Comparison of ENCODE assay signal across 18 cellular contexts in the genomic region with DNA sequence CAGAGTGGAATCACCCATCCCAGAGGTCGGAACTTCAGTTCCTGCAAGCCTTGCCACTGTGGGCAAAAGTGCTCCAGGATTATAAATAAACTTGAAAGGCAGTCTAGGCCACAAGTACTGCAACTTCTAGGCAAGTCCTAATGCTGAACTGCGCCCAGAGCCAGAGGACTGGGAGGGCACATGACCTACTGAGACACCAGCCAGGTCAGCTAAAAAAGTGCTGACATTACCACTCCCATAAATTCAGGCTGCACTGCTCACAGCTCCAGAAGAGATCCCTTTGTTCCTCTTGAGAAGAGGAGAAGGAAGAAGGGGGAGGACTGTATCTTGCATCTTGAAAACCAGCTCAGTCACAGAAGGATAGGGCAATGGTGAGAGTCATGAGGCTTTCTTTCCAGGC.
DNase-seq lines count a peak whose midpoint lies in the region; ATAC-seq and TF ChIP-seq lines count a peak whose summit lies in the region.
"Had no signal": no experiment of that assay in that cellular context is flagged by ENCODE, and none has a peak within 500 bp of the region (broad histone marks: within the 10 kb centered on the region; RNA-seq: fewer than 3 reads in every experiment).

No MANE protein-coding gene starts in this region.

- H3K4me1 ChIP-seq in cardiac muscle cell (ENCODE audit: low read depth): no peaks in the 10 kb centered on the region
- peaks cover 0 to 2% of the 10 kb centered on the region in 2 donors for H3K4me1 ChIP-seq in lung (ENCODE audit: control insufficient read depth in 2 of 2, insufficient read depth in 2 of 2, low read length in 2 of 2)
- H3K4me1 ChIP-seq: A549 had no signal

- ATAC-seq in Right ventricle myocardium inferior (no peak), lung (ENCODE audit: insufficient read depth, low FRiP score) (no peak)
- no peak for ATAC-seq in natural killer cell treated with Interleukin-12 subunit alpha and Interleukin-12 subunit beta and Interleukin-15 and Interleukin-18, amount 100 ng/mL, for 72 hours
- ATAC-seq: A549 had no signal

- 30 to 88% methylated on average over 2 of the region's 2 CpGs for WGBS in lung, 2 donors

- CTCF ChIA-PET in MCF 10A (lab: Yijun Ruan, JAX): no interaction called here

- DNase-seq in cardiac muscle cell (ENCODE audit: low read depth in 1 of 2, low spot score in 1 of 2) (peak in 1 of 2 donors; percentile 62), Right ventricle myocardium inferior (ENCODE audit: missing footprints) (no peak), foreskin melanocyte (peak; percentile 7), lung (ENCODE audit: low spot score) (peak; percentile 48), ACHN (no peak), MCF 10A (ENCODE audit: unreplicated experiment) (no peak)
- no peak for DNase-seq in natural killer cell treated with Interleukin-12 subunit alpha and Interleukin-12 subunit beta and Interleukin-15 and Interleukin-18, amount 100 ng/mL, for 72 hours (ENCODE audit: low spot score)
- DNase-seq in activated T-cell treated with anti-CD3 and anti-CD28 coated beads, Interleukin-2, amount 50 U/mL, for 1 hour: no peak
- DNase-seq: C1 segment of cervical spinal cord; CD8-positive, alpha-beta memory T cell; DND-41; KBM-7; NCI-H1417 treated with DMSO at 0.1 percent for 48 hours; NCI-H187 treated with DMSO at 0.1 percent for 48 hours; NCI-H345; NCI-H524 treated with DMSO at 0.1 percent for 48 hours; SW 1271 had no signal

- H3K27me3 ChIP-seq in cardiac muscle cell (no peaks in the 10 kb centered on the region), lung (ENCODE audit: control insufficient read depth, insufficient read depth) (no peaks in the 10 kb centered on the region)

- H3K36me3 ChIP-seq in cardiac muscle cell (no peaks in the 10 kb centered on the region), lung (ENCODE audit: control insufficient read depth in 2 of 2, insufficient read depth in 2 of 2, low read length in 2 of 2) (no peaks in the 10 kb centered on the region)

- no peaks in the 10 kb centered on the region for H3K4me1 Mint-ChIP-seq in natural killer cell treated with Interleukin-12 subunit alpha and Interleukin-12 subunit beta and Interleukin-15 and Interleukin-18, amount 100 ng/mL, for 72 hours (ENCODE audit: low read depth in 2 of 2)
- H3K4me1 Mint-ChIP-seq in MCF 10A (ENCODE audit: insufficient read depth, unreplicated experiment): no peaks in the 10 kb centered on the region
- H3K4me1 Mint-ChIP-seq: CD8-positive, alpha-beta memory T cell had no signal

- peaks cover 12% of the 10 kb centered on the region for H3K36me3 Mint-ChIP-seq in natural killer cell treated with Interleukin-12 subunit alpha and Interleukin-12 subunit beta and Interleukin-15 and Interleukin-18, amount 100 ng/mL, for 72 hours
- H3K36me3 Mint-ChIP-seq in MCF 10A (ENCODE audit: insufficient read depth, unreplicated experiment): no peaks in the 10 kb centered on the region
- H3K36me3 Mint-ChIP-seq: CD8-positive, alpha-beta memory T cell had no signal

- H3K27ac Mint-ChIP-seq in natural killer cell treated with Interleukin-12 subunit alpha and Interleukin-12 subunit beta and Interleukin-15 and Interleukin-18, amount 100 ng/mL, for 72 hours: no peak overlapping the region
- H3K27ac Mint-ChIP-seq in MCF 10A (ENCODE audit: low read depth, unreplicated experiment): no peak overlapping the region
- H3K27ac Mint-ChIP-seq: CD8-positive, alpha-beta memory T cell had no signal

- in situ Hi-C loops in ACHN (cut with HindIII; ENCODE audit: low pct_ligation_motif_present, low pct_unique_long_range_greater_than_20kb, low sequenced_read_pairs): no loop called here

- no TSS peak for BruUV-seq in MCF 10A (replicated peaks; lab: Mats Ljungman, UMichigan)

- no peak overlapping the region for H3K4me3 Mint-ChIP-seq in natural killer cell treated with Interleukin-12 subunit alpha and Interleukin-12 subunit beta and Interleukin-15 and Interleukin-18, amount 100 ng/mL, for 72 hours
- H3K4me3 Mint-ChIP-seq in MCF 10A (ENCODE audit: unreplicated experiment): no peak overlapping the region
- H3K4me3 Mint-ChIP-seq: CD8-positive, alpha-beta memory T cell had no signal

- H3K9me3 ChIP-seq in cardiac muscle cell (ENCODE audit: low read depth) (no peaks in the 10 kb centered on the region), lung (ENCODE audit: control insufficient read depth in 2 of 2, insufficient read depth in 1 of 2, low read length in 1 of 2) (peaks cover 0 to 2% of the 10 kb centered on the region in 2 donors)
- H3K9me3 ChIP-seq: A549 had no signal

- H3K27ac ChIP-seq in cardiac muscle cell (peak overlapping the region; percentile 20), lung (ENCODE audit: low read depth in 1 of 2, low read length in 1 of 2) (no peak overlapping the region)
- H3K27ac ChIP-seq: A549 had no signal

- no peak overlapping the region for H3K4me3 ChIP-seq in cardiac muscle cell
- no peak overlapping the region for H3K4me3 ChIP-seq in lung
- H3K4me3 ChIP-seq: A549 had no signal

- POLR2A ChIA-PET in MCF 10A (lab: Yijun Ruan, JAX): no interaction called here

- no peak for TF ChIP-seq CTCF in cardiac muscle cell (IDR thresholded peaks at IDR 0.05; ENCODE audit: low read depth, low read length)
- TF ChIP-seq CTCF in lung (IDR thresholded peaks at IDR 0.05; ENCODE audit: control extremely low read depth, extremely low read depth): no peak
- no peak for TF ChIP-seq CTCF in MCF 10A (IDR thresholded peaks at IDR 0.05; ENCODE audit: unreplicated experiment)

- no peaks in the 10 kb centered on the region for H3K27me3 Mint-ChIP-seq in natural killer cell treated with Interleukin-12 subunit alpha and Interleukin-12 subunit beta and Interleukin-15 and Interleukin-18, amount 100 ng/mL, for 72 hours
- peaks cover 19% of the 10 kb centered on the region for H3K27me3 Mint-ChIP-seq in MCF 10A (ENCODE audit: insufficient read depth, unreplicated experiment)
- H3K27me3 Mint-ChIP-seq: CD8-positive, alpha-beta memory T cell had no signal

- intact Hi-C loops in Right ventricle myocardium inferior (cut with DNase I) (no loop called here), MCF 10A (cut with micrococcal nuclease) (no loop called here)

- H3K9me3 Mint-ChIP-seq in natural killer cell treated with Interleukin-12 subunit alpha and Interleukin-12 subunit beta and Interleukin-15 and Interleukin-18, amount 100 ng/mL, for 72 hours: peaks cover 28% of the 10 kb centered on the region
- peaks cover 19% of the 10 kb centered on the region for H3K9me3 Mint-ChIP-seq in MCF 10A (ENCODE audit: unreplicated experiment)

Comparison
In these comparisons a context has a peak if more than half of its experiments do, and no peak if none do; other contexts are left out.
1. DNase-seq: peak in foreskin melanocyte (single experiment) and lung (single experiment); none in Right ventricle myocardium inferior (single experiment), ACHN (single experiment), natural killer cell treated with Interleukin-12 subunit alpha and Interleukin-12 subunit beta and Interleukin-15 and Interleukin-18, amount 100 ng/mL, for 72 hours (single experiment), MCF 10A (single experiment) and activated T-cell treated with anti-CD3 and anti-CD28 coated beads, Interleukin-2, amount 50 U/mL, for 1 hour (single experiment).